24 cellular contexts compared by ENCODE assay signal in the genomic region with DNA sequence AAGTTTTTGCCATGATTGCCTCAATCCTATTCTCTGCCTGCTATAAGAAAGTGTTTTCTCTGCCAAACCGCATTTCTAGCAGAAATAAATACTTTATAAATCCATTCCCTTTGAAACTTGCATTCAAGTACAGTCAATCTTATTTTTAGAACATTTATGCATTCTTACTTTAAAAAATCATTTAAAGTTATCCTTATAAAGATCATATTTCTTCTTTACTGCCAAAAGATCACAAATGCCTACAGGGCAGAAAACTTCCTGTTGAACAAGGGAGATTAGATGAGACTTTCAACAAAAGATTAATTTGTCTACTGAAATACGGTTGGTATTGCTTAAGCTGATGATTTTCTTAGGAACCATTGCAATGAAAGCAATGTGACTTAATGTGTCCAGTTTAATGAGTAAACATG.
A peak's percentile ranks its signal among the peaks of the same experiment; 100 is the strongest.
DNase-seq lines count a peak whose midpoint lies in the region; ATAC-seq, FAIRE-seq and TF ChIP-seq lines count a peak whose summit lies in the region.
"Had no signal": no experiment of that assay in that cellular context is flagged by ENCODE, and none has a peak within 500 bp of the region (broad histone marks: within the 10 kb centered on the region; RNA-seq: fewer than 3 reads in every experiment).

No MANE protein-coding gene starts in this region.

- no peaks in the 10 kb centered on the region for H3K79me2 ChIP-seq in astrocyte (ENCODE audit: insufficient read depth, low read length)

- peaks cover 47% of the 10 kb centered on the region for H3K4me1 Mint-ChIP-seq in HFFc6 (ENCODE audit: low read depth)
- H3K4me1 Mint-ChIP-seq in astrocyte (ENCODE audit: low read depth, unreplicated experiment), result peaks cover 3% of the 10 kb centered on the region
- H3K4me1 Mint-ChIP-seq in natural killer cell treated with Interleukin-12 subunit alpha and Interleukin-12 subunit beta and Interleukin-15 and Interleukin-18, amount 100 ng/mL, for 72 hours (ENCODE audit: low read depth in 2 of 2), result no peaks in the 10 kb centered on the region
- H3K4me1 Mint-ChIP-seq in effector memory CD8-positive, alpha-beta T cell (ENCODE audit: low read depth in 2 of 2), result no peaks in the 10 kb centered on the region

- intact Hi-C loops in A673 (cut with micrococcal nuclease; ENCODE audit: unreplicated experiment), result loop anchor here (5.0 kb wide), 1 partner anchor 208 kb away; a partner anchor contains a TSS

- H3K27ac Mint-ChIP-seq in HFFc6 (peak overlapping the region; percentile 8; the same call in 1 of the 2 replicates), astrocyte (ENCODE audit: unreplicated experiment) (no peak overlapping the region)
- H3K27ac Mint-ChIP-seq in natural killer cell treated with Interleukin-12 subunit alpha and Interleukin-12 subunit beta and Interleukin-15 and Interleukin-18, amount 100 ng/mL, for 72 hours, result no peak overlapping the region
- H3K27ac Mint-ChIP-seq in effector memory CD8-positive, alpha-beta T cell, result no peak overlapping the region
- H3K27ac Mint-ChIP-seq: CD8-positive, alpha-beta T cell; stimulated activated naive CD8-positive, alpha-beta T cell treated with anti-CD3 and anti-CD28 coated beads, Interleukin-15, Interleukin-2, amounts not matched to agents 100 ng/mL and 50 ng/mL, for 24 hours; type B pancreatic cell had no signal

- no peak overlapping the region for H2AFZ ChIP-seq in astrocyte (ENCODE audit: low read depth, low read length)

- BruUV-seq in A673 (replicated peaks; lab: Mats Ljungman, UMichigan), result no TSS peak

- no peaks in the 10 kb centered on the region for H3K9me3 Mint-ChIP-seq in HFFc6
- H3K9me3 Mint-ChIP-seq in astrocyte (ENCODE audit: unreplicated experiment), result no peaks in the 10 kb centered on the region
- peaks cover 6% of the 10 kb centered on the region for H3K9me3 Mint-ChIP-seq in natural killer cell treated with Interleukin-12 subunit alpha and Interleukin-12 subunit beta and Interleukin-15 and Interleukin-18, amount 100 ng/mL, for 72 hours
- H3K9me3 Mint-ChIP-seq in effector memory CD8-positive, alpha-beta T cell, result peaks cover 7 to 10% of the 10 kb centered on the region in 2 donors
- H3K9me3 Mint-ChIP-seq: neural crest cell, type B pancreatic cell had no signal

- H3K36me3 ChIP-seq in A673 (ENCODE audit: insufficient read depth, low read length, poor library complexity, severe bottlenecking), result no peaks in the 10 kb centered on the region
- H3K36me3 ChIP-seq in astrocyte (ENCODE audit: insufficient read depth, low read length), result no peaks in the 10 kb centered on the region
- H3K36me3 ChIP-seq: heart right ventricle, SJCRH30 had no signal

- CTCF ChIA-PET in A673 (lab: Charles Lee), result no interaction called here

- H3K27me3 Mint-ChIP-seq in HFFc6 (ENCODE audit: insufficient read depth) (no peaks in the 10 kb centered on the region; the same call in none of the 2 replicates), astrocyte (ENCODE audit: low read depth, unreplicated experiment) (no peaks in the 10 kb centered on the region)
- H3K27me3 Mint-ChIP-seq in natural killer cell treated with Interleukin-12 subunit alpha and Interleukin-12 subunit beta and Interleukin-15 and Interleukin-18, amount 100 ng/mL, for 72 hours, result no peaks in the 10 kb centered on the region
- no peaks in the 10 kb centered on the region for H3K27me3 Mint-ChIP-seq in effector memory CD8-positive, alpha-beta T cell
- H3K27me3 Mint-ChIP-seq: stimulated activated naive CD8-positive, alpha-beta T cell treated with anti-CD3 and anti-CD28 coated beads, Interleukin-15, Interleukin-2, amounts not matched to agents 100 ng/mL and 50 ng/mL, for 24 hours had no signal

- H3K36me3 Mint-ChIP-seq in HFFc6 (ENCODE audit: low read depth) (no peaks in the 10 kb centered on the region), astrocyte (ENCODE audit: low read depth, unreplicated experiment) (no peaks in the 10 kb centered on the region)
- peaks cover 4% of the 10 kb centered on the region for H3K36me3 Mint-ChIP-seq in natural killer cell treated with Interleukin-12 subunit alpha and Interleukin-12 subunit beta and Interleukin-15 and Interleukin-18, amount 100 ng/mL, for 72 hours
- no peaks in the 10 kb centered on the region for H3K36me3 Mint-ChIP-seq in effector memory CD8-positive, alpha-beta T cell (ENCODE audit: insufficient read depth)
- H3K36me3 Mint-ChIP-seq: CD8-positive, alpha-beta T cell; type B pancreatic cell had no signal

- FAIRE-seq in astrocyte (lab: Jason Lieb, UNC), result no peak
- FAIRE-seq: A204.1, colon, HepG2 had no signal

- no peak overlapping the region for H3K9ac ChIP-seq in astrocyte (ENCODE audit: low read length)

- H3K9me3 ChIP-seq in A673 (ENCODE audit: low read depth, low read length, poor library complexity, severe bottlenecking) (no peaks in the 10 kb centered on the region), astrocyte (ENCODE audit: insufficient read depth, low read depth, low read length) (no peaks in the 10 kb centered on the region)
- H3K9me3 ChIP-seq: heart right ventricle, SJCRH30 had no signal

- H3K27ac ChIP-seq in A673 (ENCODE audit: low read depth, low read length, poor library complexity, severe bottlenecking), result no peak overlapping the region
- H3K27ac ChIP-seq in astrocyte (ENCODE audit: low read depth, low read length), result no peak overlapping the region
- H3K27ac ChIP-seq: heart right ventricle, SJCRH30 had no signal

- no peak for ATAC-seq in natural killer cell treated with Interleukin-12 subunit alpha and Interleukin-12 subunit beta and Interleukin-15 and Interleukin-18, amount 100 ng/mL, for 72 hours
- no peak for ATAC-seq in effector memory CD8-positive, alpha-beta T cell (replicated peaks)
- ATAC-seq: CD8-positive, alpha-beta T cell; heart right ventricle; HepG2 had no signal

- no peaks in the 10 kb centered on the region for H3K27me3 ChIP-seq in A673 (replicated peaks; ENCODE audit: insufficient read depth, low read depth, low read length, poor library complexity)
- H3K27me3 ChIP-seq in astrocyte (ENCODE audit: insufficient read depth, low read length), result no peaks in the 10 kb centered on the region
- H3K27me3 ChIP-seq: heart right ventricle, SJCRH30 had no signal

- H3K4me2 ChIP-seq in astrocyte (ENCODE audit: low read length), result no peak overlapping the region

- H3K4me1 ChIP-seq in A673 (ENCODE audit: insufficient read depth, low read length, poor library complexity, severe bottlenecking) (peaks cover 43% of the 10 kb centered on the region), astrocyte (ENCODE audit: insufficient read depth, low read length) (no peaks in the 10 kb centered on the region)
- H3K4me1 ChIP-seq: heart right ventricle, SJCRH30 had no signal

- no peak overlapping the region for H3K4me3 Mint-ChIP-seq in HFFc6
- H3K4me3 Mint-ChIP-seq in astrocyte (ENCODE audit: unreplicated experiment), result no peak overlapping the region
- H3K4me3 Mint-ChIP-seq in natural killer cell treated with Interleukin-12 subunit alpha and Interleukin-12 subunit beta and Interleukin-15 and Interleukin-18, amount 100 ng/mL, for 72 hours, result no peak overlapping the region
- no peak overlapping the region for H3K4me3 Mint-ChIP-seq in effector memory CD8-positive, alpha-beta T cell
- H3K4me3 Mint-ChIP-seq: CD8-positive, alpha-beta T cell; neural crest cell; stimulated activated naive CD8-positive, alpha-beta T cell treated with anti-CD3 and anti-CD28 coated beads, Interleukin-15, Interleukin-2, amounts not matched to agents 100 ng/mL and 50 ng/mL, for 24 hours; type B pancreatic cell had no signal

- POLR2A ChIA-PET in A673 (lab: Charles Lee; ENCODE audit: low non-redundant PET), result no interaction called here

- H4K20me1 ChIP-seq in astrocyte (ENCODE audit: insufficient read depth, low read length), result no peaks in the 10 kb centered on the region

- DNase-seq in A673 (ENCODE audit: low spot score) (peak; percentile 65), HFFc6 (peak; percentile 59), astrocyte (ENCODE audit: low read depth) (peak; percentile 41), foreskin fibroblast (peak; percentile 18 to 56), NCI-H1105 treated with DMSO at 0.1 percent for 48 hours (lab: John Stamatoyannopoulos, UW) (no peak)
- no peak for DNase-seq in natural killer cell treated with Interleukin-12 subunit alpha and Interleukin-12 subunit beta and Interleukin-15 and Interleukin-18, amount 100 ng/mL, for 72 hours (ENCODE audit: low spot score)
- no peak for DNase-seq in activated naive CD4-positive, alpha-beta T cell treated with Interleukin-2 at 50 U/mL for 16 hours
- DNase-seq in effector memory CD8-positive, alpha-beta T cell, result no peak
- DNase-seq: activated CD4-positive, CD25-positive, alpha-beta regulatory T cell treated with anti-CD3 and anti-CD28 coated beads, Interleukin-2, amount 50 U/mL, for 72 hours; anterior cingulate cortex; CD8-positive, alpha-beta T cell; heart right ventricle; mesendoderm; MM.1S; NCI-H2029 treated with DMSO at 0.1 percent for 48 hours; NCI-H510A; T1000 had no signal

- H3K4me3 ChIP-seq in A673 (ENCODE audit: low read depth, low read length, poor library complexity, severe bottlenecking) (no peak overlapping the region), astrocyte (ENCODE audit: insufficient read depth, low read depth, low read length) (no peak overlapping the region), foreskin fibroblast (ENCODE audit: low read depth in 1 of 2, low read length in 2 of 2) (no peak overlapping the region)
- H3K4me3 ChIP-seq: heart right ventricle, SJCRH30 had no signal

- TF ChIP-seq CTCF in A673 (conservative IDR thresholded peaks at IDR 0.05; ENCODE audit: low read depth, low read length), result no peak
- no peak for TF ChIP-seq CTCF in HFFc6 (IDR thresholded peaks at IDR 0.05)
- no peak for TF ChIP-seq CTCF in astrocyte (IDR thresholded peaks at IDR 0.05; ENCODE audit: insufficient read depth, low read depth, low read length)
- TF ChIP-seq CTCF in foreskin fibroblast (IDR thresholded peaks at IDR 0.05; ENCODE audit: low read depth, low read length), result no peak

Comparison
In these comparisons a context has a peak if more than half of its experiments do, and no peak if none do; other contexts are left out.
1. DNase-seq: peak in A673 (single experiment), HFFc6 (single experiment), astrocyte (single experiment) and foreskin fibroblast (2 of 2); none in NCI-H1105 treated with DMSO at 0.1 percent for 48 hours (single experiment), natural killer cell treated with Interleukin-12 subunit alpha and Interleukin-12 subunit beta and Interleukin-15 and Interleukin-18, amount 100 ng/mL, for 72 hours (single experiment), activated naive CD4-positive, alpha-beta T cell treated with Interleukin-2 at 50 U/mL for 16 hours (single experiment) and effector memory CD8-positive, alpha-beta T cell (0 of 3).